ENCODE assay signal across 20 cellular contexts in genomic region chr21:42459583-42460215, GRCh38. TPM values are rescaled to one million over a fixed set of nuclear protein-coding genes. Genes with fewer than 3 reads are reported as not detected.
DNase-seq lines count a peak whose midpoint lies in the region; ATAC-seq lines count a peak whose summit lies in the region.
"Had no signal": no experiment of that assay in that cellular context is flagged by ENCODE, and none has a peak within 500 bp of the region (broad histone marks: within the 10 kb centered on the region; RNA-seq: fewer than 3 reads in every experiment).

No MANE protein-coding gene starts in this region.

- no peaks in the 10 kb centered on the region for H3K36me3 ChIP-seq in CD4-positive, alpha-beta memory T cell (ENCODE audit: insufficient read depth, low read length)
- H3K36me3 ChIP-seq: MG63, tibial nerve had no signal

- H3K4me3 Mint-ChIP-seq in CD4-positive, alpha-beta memory T cell = no peak overlapping the region
- H3K4me3 Mint-ChIP-seq in T-helper 17 cell = peak overlapping the region; percentile 33
- H3K4me3 Mint-ChIP-seq in naive thymus-derived CD8-positive, alpha-beta T cell = peak overlapping the region in 2 of 10 donors; percentile 64 to 66
- H3K4me3 Mint-ChIP-seq: GM23338, nephron progenitor cell had no signal

- DNase-seq in DMS79 treated with DMSO at 0.1 percent for 48 hours (lab: John Stamatoyannopoulos, UW) = peak; percentile 23
- no peak for DNase-seq in DMS79 (lab: John Stamatoyannopoulos, UW)
- no peak for DNase-seq in CD4-positive, alpha-beta memory T cell
- DNase-seq in T-helper 17 cell = no peak
- no peak for DNase-seq in naive thymus-derived CD8-positive, alpha-beta T cell
- no peak for DNase-seq in NCI-H2196 (lab: John Stamatoyannopoulos, UW; ENCODE audit: unreplicated experiment)
- DNase-seq: activated CD4-positive, CD25-positive, alpha-beta regulatory T cell; anterior cingulate cortex; C1 segment of cervical spinal cord; EL; foreskin fibroblast; MG63; NCI-H2029; nephron progenitor cell had no signal

- H3K27me3 ChIP-seq in CD4-positive, alpha-beta memory T cell (ENCODE audit: insufficient read depth, low read length) = no peaks in the 10 kb centered on the region
- H3K27me3 ChIP-seq: MG63, tibial nerve had no signal

- H3K27me3 Mint-ChIP-seq in CD4-positive, alpha-beta memory T cell = no peaks in the 10 kb centered on the region
- H3K27me3 Mint-ChIP-seq in T-helper 17 cell = no peaks in the 10 kb centered on the region
- peaks cover 0 to 1% (median 0%) of the 10 kb centered on the region in 5 donors for H3K27me3 Mint-ChIP-seq in naive thymus-derived CD8-positive, alpha-beta T cell

- H3K27ac ChIP-seq in CD4-positive, alpha-beta memory T cell (ENCODE audit: low read depth, low read length) = no peak overlapping the region
- H3K27ac ChIP-seq: 22Rv1, tibial nerve had no signal

- CTCF ChIA-PET in CD4-positive, alpha-beta memory T cell (lab: Charles Lee; ENCODE audit: partially characterized antibody) = no interaction called here

- no peak for ATAC-seq in T-helper 17 cell
- no peak for ATAC-seq in naive thymus-derived CD8-positive, alpha-beta T cell
- ATAC-seq in GM18520 (IDR thresholded peaks at IDR 0.05; ENCODE audit: unreplicated experiment) = no peak
- no peak for ATAC-seq in GM21526 (IDR thresholded peaks at IDR 0.05; ENCODE audit: low FRiP score, unreplicated experiment)
- ATAC-seq: GM23338 had no signal

- intact Hi-C loops in CD4-positive, alpha-beta memory T cell (cut with micrococcal nuclease) = loop anchor here (5.0 kb wide), 1 partner anchor 38 kb away; the partner anchor contains the start of gene RSPH1

- no peak overlapping the region for H3K4me3 ChIP-seq in CD4-positive, alpha-beta memory T cell (ENCODE audit: low read length in 2 of 2)
- H3K4me3 ChIP-seq: GM23338, MG63, tibial nerve had no signal

- peaks cover 30 to 66% (median 49%) of the 10 kb centered on the region in 4 donors for H3K4me1 Mint-ChIP-seq in CD4-positive, alpha-beta memory T cell
- H3K4me1 Mint-ChIP-seq in T-helper 17 cell = peaks cover 48% of the 10 kb centered on the region
- H3K4me1 Mint-ChIP-seq in naive thymus-derived CD8-positive, alpha-beta T cell = peaks cover 39 to 64% (median 62%) of the 10 kb centered on the region in 4 donors

- H3K9me3 Mint-ChIP-seq in CD4-positive, alpha-beta memory T cell = no peaks in the 10 kb centered on the region
- H3K9me3 Mint-ChIP-seq in naive thymus-derived CD8-positive, alpha-beta T cell = no peaks in the 10 kb centered on the region

- peak overlapping the region; percentile 64 to 96 (median 90) for H3K27ac Mint-ChIP-seq in CD4-positive, alpha-beta memory T cell
- H3K27ac Mint-ChIP-seq in T-helper 17 cell = peak overlapping the region; percentile 95
- H3K27ac Mint-ChIP-seq in naive thymus-derived CD8-positive, alpha-beta T cell = peak overlapping the region; percentile 77 to 99 (median 98)
- H3K27ac Mint-ChIP-seq: GM23338, nephron progenitor cell had no signal

- POLR2A ChIA-PET in CD4-positive, alpha-beta memory T cell (lab: Charles Lee; ENCODE audit: partially characterized antibody) = no interaction called here
- POLR2A ChIA-PET in naive thymus-derived CD8-positive, alpha-beta T cell (lab: Charles Lee) = interaction anchor here (1.2 to 2.2 kb wide), 2 partner anchors 29 to 68 kb away, joined by 3 to 6 read pairs; no protein-coding TSS in a partner anchor

- H3K9me3 ChIP-seq in CD4-positive, alpha-beta memory T cell (ENCODE audit: control insufficient read depth in 1 of 2, low read length in 2 of 2) = no peaks in the 10 kb centered on the region
- H3K9me3 ChIP-seq in T-helper 17 cell (ENCODE audit: control insufficient read depth, low read length, poor library complexity, severe bottlenecking) = no peaks in the 10 kb centered on the region
- H3K9me3 ChIP-seq: MG63, tibial nerve had no signal

- no peaks in the 10 kb centered on the region for H3K36me3 Mint-ChIP-seq in CD4-positive, alpha-beta memory T cell
- no peaks in the 10 kb centered on the region for H3K36me3 Mint-ChIP-seq in T-helper 17 cell (ENCODE audit: low read depth)
- no peaks in the 10 kb centered on the region for H3K36me3 Mint-ChIP-seq in naive thymus-derived CD8-positive, alpha-beta T cell

- H3K4me1 ChIP-seq in CD4-positive, alpha-beta memory T cell (ENCODE audit: insufficient read depth, low read length) = peaks cover 51% of the 10 kb centered on the region

RNA-seq across cellular contexts. Expression of gene RSPH1, which starts 36.3 kb away (rescaled TPM):
- not detected for total RNA-seq in CD4-positive, alpha-beta memory T cell
- not detected for polyA plus RNA-seq in CD4-positive, alpha-beta memory T cell
- total RNA-seq in T-helper 17 cell = under 1 TPM in 1 of 2 donors, not detected in 1; 0.47 TPM
- total RNA-seq in naive thymus-derived CD8-positive, alpha-beta T cell = under 1 TPM in 1 of 2 experiments, not detected in 1; 0.14 TPM
- not detected for polyA plus RNA-seq in naive thymus-derived CD8-positive, alpha-beta T cell
- total RNA-seq: GM23338 had no signal

RNA-seq across cellular contexts. Expression of gene SLC37A1, which starts 54.0 kb away (rescaled TPM):
- 10 to 100 TPM; 18.1 to 18.5 TPM for total RNA-seq in CD4-positive, alpha-beta memory T cell
- polyA plus RNA-seq in CD4-positive, alpha-beta memory T cell = 1 to 10 TPM; 4.7 to 7.0 TPM
- total RNA-seq in T-helper 17 cell = 10 to 100 TPM; 21.0 to 24.0 TPM
- 10 to 100 TPM; 16.5 to 18.7 TPM for total RNA-seq in naive thymus-derived CD8-positive, alpha-beta T cell
- polyA plus RNA-seq in naive thymus-derived CD8-positive, alpha-beta T cell = 1 to 10 TPM; 2.7 to 6.9 (median 3.8) TPM

RNA-seq across cellular contexts. Expression of gene UBASH3A, which starts 56.0 kb away (rescaled TPM):
- 10 to 100 TPM; 79.3 to 93.6 TPM for total RNA-seq in CD4-positive, alpha-beta memory T cell
- polyA plus RNA-seq in CD4-positive, alpha-beta memory T cell = 10 to 100 TPM; 43.1 to 58.0 TPM
- total RNA-seq in T-helper 17 cell = 10 to 100 TPM; 49.5 to 50.3 TPM
- 10 to 100 TPM; 91.6 to 99.6 TPM for total RNA-seq in naive thymus-derived CD8-positive, alpha-beta T cell
- polyA plus RNA-seq in naive thymus-derived CD8-positive, alpha-beta T cell = 10 to 100 TPM; 32.8 to 75.3 (median 53.9) TPM
- total RNA-seq: chondrocyte, GM23338 had no signal
- polyA plus RNA-seq: GM23338 had no signal
